Comparison of ENCODE assay signal across 14 cellular contexts in genomic region chr9:111828193-111828592, GRCh38. TPM values are rescaled to one million over a fixed set of nuclear protein-coding genes. Genes with fewer than 3 reads are reported as not detected.
DNase-seq lines count a peak whose midpoint lies in the region; ATAC-seq, FAIRE-seq and TF ChIP-seq lines count a peak whose summit lies in the region.
"Had no signal": no experiment of that assay in that cellular context is flagged by ENCODE, and none has a peak within 500 bp of the region (broad histone marks: within the 10 kb centered on the region; RNA-seq: fewer than 3 reads in every experiment).

No MANE protein-coding gene starts in this region.

- H3K9ac ChIP-seq in DND-41 (ENCODE audit: low read depth, low read length) (no peak overlapping the region), GM12878 (ENCODE audit: control insufficient read depth, insufficient read depth, low read length) (no peak overlapping the region), mesendoderm (ENCODE audit: low read length) (no peak overlapping the region)

- no peak overlapping the region for H3K4ac ChIP-seq in mesendoderm (ENCODE audit: low read depth, low read length)

- no peak overlapping the region for H3K4me2 ChIP-seq in DND-41 (ENCODE audit: insufficient read depth, low read length)
- no peak overlapping the region for H3K4me2 ChIP-seq in GM12878 (ENCODE audit: control insufficient read depth, insufficient read depth)
- no peak overlapping the region for H3K4me2 ChIP-seq in mesendoderm (ENCODE audit: low read length)

- H4K5ac ChIP-seq in mesendoderm (ENCODE audit: low read length): no peak overlapping the region

- H3K4me3 ChIP-seq in DND-41 (ENCODE audit: low read depth in 1 of 2, low read length in 2 of 2) (no peak overlapping the region), GM12878 (no peak overlapping the region), mesendoderm (ENCODE audit: low read length) (no peak overlapping the region)
- H3K4me3 ChIP-seq: breast epithelium had no signal

- peak; percentile 5 for TF ChIP-seq CTCF in DND-41 (IDR thresholded peaks at IDR 0.05; ENCODE audit: borderline replicate concordance, extremely low read depth, low read length, poor library complexity, severe bottlenecking)
- TF ChIP-seq CTCF in GM12878 (IDR thresholded peaks at IDR 0.05 in 2 of 3, conservative IDR thresholded peaks at IDR 0.05 in 1 of 3; ENCODE audit: control insufficient read depth in 2 of 3, extremely low read depth in 1 of 3, insufficient read depth in 1 of 3, low read depth in 3 of 3, low read length in 3 of 3): peak in 2 of 3 experiments; percentile 38 to 53; a peak in 4 of 6 replicates

- TF ChIP-seq POLR2A in GM12878 (IDR thresholded peaks at IDR 0.05; ENCODE audit: low read depth, low read length): no peak
- TF ChIP-seq POLR2A in H54 (IDR thresholded peaks at IDR 0.05; ENCODE audit: low read depth, low read length): no peak

- no peak overlapping the region for H2BK5ac ChIP-seq in mesendoderm (ENCODE audit: low read length)

- no TSS peak for BruUV-seq in GM12878 (replicated peaks; lab: Mats Ljungman, UMichigan)

- no peaks in the 10 kb centered on the region for H3K9me3 ChIP-seq in DND-41 (ENCODE audit: insufficient read depth, low read length, severe bottlenecking)
- H3K9me3 ChIP-seq in GM12878 (replicated peaks; ENCODE audit: control insufficient read depth, insufficient read depth, low read length): no peaks in the 10 kb centered on the region
- H3K9me3 ChIP-seq: breast epithelium had no signal

- FAIRE-seq in HTR-8/SVneo (lab: Jason Lieb, UNC) (no peak), GM12878 (lab: Jason Lieb, UNC) (no peak), H54 (lab: Jason Lieb, UNC) (no peak)
- FAIRE-seq: G401.6 had no signal

- RAD21 ChIA-PET in GM12878 (lab: Charles Lee; ENCODE audit: unreplicated experiment): interaction anchor here (1.2 to 3.3 kb wide), 3 partner anchors 146 to 249 kb away, joined by 3 to 24 read pairs (median 6); no protein-coding TSS in a partner anchor

- ATAC-seq in DND-41 (ENCODE audit: insufficient read depth, low read depth) (no peak), GM12878 (peak; percentile 69), GM21528 (IDR thresholded peaks at IDR 0.05; ENCODE audit: low FRiP score, unreplicated experiment) (no peak)
- ATAC-seq: left colon had no signal

- POLR2A ChIA-PET in GM12878 (lab: Charles Lee): no interaction called here

- H4K20me1 ChIP-seq in DND-41 (ENCODE audit: insufficient read depth, low read length) (no peaks in the 10 kb centered on the region), GM12878 (ENCODE audit: control insufficient read depth, insufficient read depth) (no peaks in the 10 kb centered on the region)

- no peak overlapping the region for H3K56ac ChIP-seq in mesendoderm (ENCODE audit: low read length)

- H3K18ac ChIP-seq in mesendoderm (ENCODE audit: low read length): no peak overlapping the region

- in situ Hi-C loops in GM12878 (cut with MboI): no loop called here

- no peaks in the 10 kb centered on the region for H3K79me1 ChIP-seq in mesendoderm (ENCODE audit: low read length)

- H2AFZ ChIP-seq in DND-41 (ENCODE audit: low read depth, low read length) (no peak overlapping the region), GM12878 (ENCODE audit: control insufficient read depth, low read depth, low read length) (no peak overlapping the region)

- no peak for DNase-seq in DND-41
- DNase-seq in HTR-8/SVneo (ENCODE audit: insufficient read length, low spot score): peak; percentile 32
- DNase-seq in GM12878 (ENCODE audit: low read depth, low spot score): no peak
- DNase-seq in mesendoderm: peak; percentile 8
- DNase-seq in NOMO-1 treated with dmso at 0.1 percent for 144 hours (lab: John Stamatoyannopoulos, UW; ENCODE audit: unreplicated experiment): no peak
- no peak for DNase-seq in H54 (ENCODE audit: insufficient read length, low spot score)
- DNase-seq: activated CD4-positive, CD25-positive, alpha-beta regulatory T cell; foreskin melanocyte; left colon; NCI-H1048 had no signal

- H3K4me1 ChIP-seq in DND-41 (ENCODE audit: insufficient read depth, low read length) (no peaks in the 10 kb centered on the region), GM12878 (ENCODE audit: control insufficient read depth, insufficient read depth, low read length) (no peaks in the 10 kb centered on the region), mesendoderm (ENCODE audit: control insufficient read depth, low read depth, low read length) (no peaks in the 10 kb centered on the region)
- H3K4me1 ChIP-seq: breast epithelium had no signal

- H3K27ac ChIP-seq in DND-41 (ENCODE audit: low read length): no peak overlapping the region
- no peak overlapping the region for H3K27ac ChIP-seq in GM12878 (ENCODE audit: control insufficient read depth, insufficient read depth)
- no peak overlapping the region for H3K27ac ChIP-seq in mesendoderm (ENCODE audit: low read depth, low read length)
- H3K27ac ChIP-seq: breast epithelium had no signal

- SMC1A ChIA-PET in GM12878 (lab: Charles Lee; ENCODE audit: uncharacterized antibody, unreplicated experiment): interaction anchor here (0.9 to 1.9 kb wide), 7 partner anchors 11 to 265 kb away, joined by 3 to 15 read pairs (median 4); no protein-coding TSS in a partner anchor

- H3K27me3 ChIP-seq in DND-41 (ENCODE audit: insufficient read depth, low read length, poor library complexity) (no peaks in the 10 kb centered on the region), GM12878 (replicated peaks in 1 of 2; ENCODE audit: control insufficient read depth in 2 of 2, insufficient read depth in 2 of 2, low read length in 1 of 2) (no peaks in the 10 kb centered on the region), mesendoderm (ENCODE audit: insufficient read depth, low read length, poor library complexity) (no peaks in the 10 kb centered on the region)
- H3K27me3 ChIP-seq: breast epithelium had no signal

- no peak overlapping the region for H2BK120ac ChIP-seq in mesendoderm (ENCODE audit: low read depth, low read length)

- TF ChIP-seq RAD21 in GM12878 (IDR thresholded peaks at IDR 0.05; ENCODE audit: insufficient read depth, low read depth, low read length): peak; percentile 58

- no peak for TF ChIP-seq EP300 in GM12878 (IDR thresholded peaks at IDR 0.05; ENCODE audit: borderline replicate concordance in 1 of 2, control insufficient read depth in 1 of 2, low read depth in 2 of 2, low read length in 2 of 2)

- no peak overlapping the region for H2BK15ac ChIP-seq in mesendoderm (replicated peaks; ENCODE audit: low read depth)

- no peaks in the 10 kb centered on the region for H3K36me3 ChIP-seq in DND-41 (ENCODE audit: insufficient read depth, low read length)
- H3K36me3 ChIP-seq in GM12878 (ENCODE audit: control insufficient read depth in 2 of 2, insufficient read depth in 2 of 2, low read length in 1 of 2): no peaks in the 10 kb centered on the region
- no peaks in the 10 kb centered on the region for H3K36me3 ChIP-seq in mesendoderm (ENCODE audit: control insufficient read depth, insufficient read depth, low read length)
- H3K36me3 ChIP-seq: breast epithelium had no signal

- whole genome bisulfite sequencing in GM12878 (ENCODE audit: insufficient coverage, insufficient replicate concordance, low lambda C conversion rate, missing lambda C conversion rate): 11% methylated on average over 4 of the region's 4 CpGs
- WGBS in mesendoderm (ENCODE audit: extremely low coverage, insufficient coverage, low lambda C conversion rate): no CpG with 5 or more reads among the region's 4 CpGs

- no peak overlapping the region for H4K8ac ChIP-seq in mesendoderm (ENCODE audit: low read depth, low read length)

- H2AK5ac ChIP-seq in mesendoderm (ENCODE audit: low read length): no peak overlapping the region

- intact Hi-C loops in GM12878 (cut with micrococcal nuclease; ENCODE audit: unreplicated experiment): loop anchor here (1.0 kb wide), 1 partner anchor 246 kb away; no protein-coding TSS in a partner anchor

- H3K79me2 ChIP-seq in DND-41 (ENCODE audit: insufficient read depth, low read length) (no peaks in the 10 kb centered on the region), GM12878 (ENCODE audit: control insufficient read depth, insufficient read depth, low read length) (no peaks in the 10 kb centered on the region), mesendoderm (ENCODE audit: control insufficient read depth, insufficient read depth, low read length) (no peaks in the 10 kb centered on the region)

- H3K23ac ChIP-seq in mesendoderm (ENCODE audit: low read length): no peak overlapping the region

- CTCF ChIA-PET in GM12878 (lab: Yijun Ruan, JAX): interaction anchor here (0.6 to 8.9 kb wide), 5 partner anchors 149 to 821 kb away, joined by 3 to 65 read pairs (median 3); no protein-coding TSS in a partner anchor

RNA-seq across cellular contexts. Expression of gene SHOC1, which starts 33.5 kb away (rescaled TPM):
- not detected in 2 replicates for total RNA-seq in GM12878 (2013; cell fraction: nucleolus; rRNA removed)
- total RNA-seq in GM12878 (2014; rRNA removed): under 0.01 and 0.05 TPM in 2 replicates
- total RNA-seq in GM12878 (2014; rRNA removed; fragmentation: Illumina TruSeq; extraction: Trizol): 0.04 TPM in 1 of 2 replicates, not detected in the other
- total RNA-seq in GM12878 (2021): not detected in 2 replicates
- polyA plus RNA-seq in GM12878 (2011; ENCODE audit: low read depth): not detected
- not detected in 2 replicates for polyA plus RNA-seq in GM12878 (2011; rRNA removed)
- polyA plus RNA-seq in GM12878 (2011; cell fraction: cytosol; rRNA removed): not detected in 2 replicates
- polyA plus RNA-seq in GM12878 (2011; cell fraction: nucleus; rRNA removed): not detected in 2 replicates
- 0.04 TPM in 1 of 2 replicates, not detected in the other for polyA plus RNA-seq in GM12878 (2012)
- polyA plus RNA-seq in GM12878 (2014; fragmentation: Illumina TruSeq; extraction: Trizol): 0.04 TPM in 1 of 2 replicates, not detected in the other
- under 1 TPM in 1 of 2 experiments, not detected in 1; 0.05 TPM for polyA plus RNA-seq in GM12878 (2014; fragmentation: Nextera tagmentation; extraction: Ambion mirVana)
- polyA plus RNA-seq in GM12878 (2014; rRNA removed): 0.03 TPM in 1 of 2 replicates, not detected in the other
- under 1 TPM; 0.05 to 0.11 TPM for polyA plus RNA-seq in GM12878 (2016; fragmentation: Nextera tagmentation; extraction: Ambion mirVana)
- polyA minus RNA-seq in GM12878 (2011; rRNA and poly(A)+ RNA removed): not detected in 2 replicates
- polyA minus RNA-seq in GM12878 (2011; cell fraction: cytosol; rRNA and poly(A)+ RNA removed): not detected in 2 replicates
- polyA minus RNA-seq in GM12878 (2011; cell fraction: nucleus; rRNA and poly(A)+ RNA removed): not detected in 2 replicates
- not detected for polyA plus RNA-seq in mesendoderm (2013, experiment 1 of 2)
- polyA plus RNA-seq in mesendoderm (2013, experiment 2 of 2): not detected
- total RNA-seq: left colon, posterior vena cava had no signal

Comparison
In these comparisons a context has a peak if more than half of its experiments do, and no peak if none do; other contexts are left out.
1. DNase-seq: peak in HTR-8/SVneo (single experiment) and mesendoderm (single experiment); none in DND-41 (single experiment), GM12878 (single experiment), NOMO-1 treated with dmso at 0.1 percent for 144 hours (single experiment) and H54 (single experiment).